ENCODE assay signal across 9 cellular contexts in the genomic region with DNA sequence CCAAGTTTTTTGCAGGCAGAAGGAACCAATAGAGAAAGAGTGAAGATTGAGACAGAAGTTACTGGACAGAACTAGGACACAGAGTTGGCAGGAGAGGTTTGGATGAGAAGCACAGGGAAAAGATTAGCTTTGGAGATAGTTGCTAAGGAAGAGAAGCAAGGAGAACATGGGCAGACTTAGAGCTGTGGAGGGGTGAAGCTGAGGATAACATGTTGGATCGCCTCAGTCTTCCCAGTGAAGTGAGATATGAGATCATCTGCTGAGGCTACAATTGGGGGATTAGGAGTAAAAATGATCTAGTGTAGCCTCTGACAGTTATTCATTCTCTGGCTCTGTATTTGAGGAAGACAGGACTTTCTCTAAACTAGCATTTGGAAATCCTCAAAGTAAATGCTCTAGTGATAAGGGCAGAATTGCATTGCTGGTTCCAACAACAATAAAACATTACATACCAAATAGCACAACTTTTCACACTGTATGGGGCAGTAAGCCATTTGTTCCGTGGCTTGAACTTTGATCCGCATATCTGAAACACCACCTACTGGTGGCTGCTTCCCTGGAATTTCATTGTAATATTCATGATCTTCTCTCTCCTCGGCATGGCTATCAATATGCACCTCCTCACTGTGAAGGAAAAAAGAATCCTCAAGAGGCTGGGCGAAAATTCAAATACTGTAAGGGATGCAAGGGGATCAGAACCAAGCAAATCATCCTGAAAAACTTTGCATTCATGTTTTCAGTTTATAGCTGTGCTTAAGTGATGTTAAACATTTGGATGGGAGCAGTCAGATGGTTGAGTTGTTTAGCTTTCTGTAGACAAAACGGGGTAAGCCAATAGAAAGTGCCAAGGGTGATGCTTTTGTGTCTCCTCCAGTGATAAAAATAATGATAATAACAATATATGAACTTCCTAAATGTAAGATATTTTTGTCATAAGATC. TPM values are rescaled to one million over a fixed set of nuclear protein-coding genes. Genes with fewer than 3 reads are reported as not detected.
DNase-seq lines count a peak whose midpoint lies in the region.
"Had no signal": no experiment of that assay in that cellular context is flagged by ENCODE, and none has a peak within 500 bp of the region (broad histone marks: within the 10 kb centered on the region; RNA-seq: fewer than 3 reads in every experiment).

No MANE protein-coding gene starts in this region.

- peak overlapping the region; percentile 23 for H3K4me2 ChIP-seq in skeletal muscle satellite cell (ENCODE audit: low read length)

- H3K27me3 ChIP-seq in skeletal muscle satellite cell (ENCODE audit: control insufficient read depth, insufficient read depth, low read length): no peaks in the 10 kb centered on the region

- H3K9ac ChIP-seq in skeletal muscle satellite cell (ENCODE audit: low read depth, low read length): no peak overlapping the region

- DNase-seq in DMS153 treated with DMSO at 0.1 percent for 48 hours (lab: John Stamatoyannopoulos, UW; ENCODE audit: unreplicated experiment) (peak; percentile 1), DMS153 (lab: John Stamatoyannopoulos, UW) (no peak), RPMI7951 (ENCODE audit: low read depth) (peak; percentile 58), glomerular visceral epithelial cell (ENCODE audit: extremely low spot score) (peak; percentile 51), hepatic stellate cell (ENCODE audit: low spot score) (no peak), OCI-M2 (lab: John Stamatoyannopoulos, UW; ENCODE audit: unreplicated experiment) (no peak), SIG-M5 treated with dmso at 0.1 percent for 504 hours (lab: John Stamatoyannopoulos, UW; ENCODE audit: unreplicated experiment) (no peak)
- DNase-seq: activated B cell treated with CpG ODN at 0.5 μM for 24 hours had no signal

- H3K4me1 ChIP-seq in skeletal muscle satellite cell (ENCODE audit: control insufficient read depth, insufficient read depth, low read length): peaks cover 36% of the 10 kb centered on the region

- no peaks in the 10 kb centered on the region for H3K36me3 ChIP-seq in skeletal muscle satellite cell (ENCODE audit: insufficient read depth, low read length)

- H3K9me3 ChIP-seq in skeletal muscle satellite cell (replicated peaks; ENCODE audit: low read length): no peaks in the 10 kb centered on the region

- H3K4me3 ChIP-seq in skeletal muscle satellite cell (ENCODE audit: low read length): no peak overlapping the region

RNA-seq across cellular contexts. Expression of a gene that starts 22.2 kb away (rescaled TPM):
- total RNA-seq in RPMI7951 (2014; rRNA removed; shearing (Covaris generic)): 414 and 460 TPM in 2 replicates
- 212 and 295 TPM in 2 replicates for total RNA-seq in skeletal muscle satellite cell (2012; rRNA removed)

RNA-seq across cellular contexts. Expression of a gene that starts 44.9 kb away (rescaled TPM):
- 26.8 and 34.5 TPM in 2 replicates for total RNA-seq in RPMI7951 (2014; rRNA removed; shearing (Covaris generic))
- total RNA-seq in skeletal muscle satellite cell (2012; rRNA removed): 7.4 and 7.6 TPM in 2 replicates

Comparison
In these comparisons a context has a peak if more than half of its experiments do, and no peak if none do; other contexts are left out.
1. DNase-seq: peak in DMS153 treated with DMSO at 0.1 percent for 48 hours (single experiment), RPMI7951 (single experiment) and glomerular visceral epithelial cell (single experiment); none in DMS153 (single experiment), hepatic stellate cell (single experiment), OCI-M2 (single experiment) and SIG-M5 treated with dmso at 0.1 percent for 504 hours (single experiment).